14 cellular contexts compared by ENCODE assay signal in the genomic region with DNA sequence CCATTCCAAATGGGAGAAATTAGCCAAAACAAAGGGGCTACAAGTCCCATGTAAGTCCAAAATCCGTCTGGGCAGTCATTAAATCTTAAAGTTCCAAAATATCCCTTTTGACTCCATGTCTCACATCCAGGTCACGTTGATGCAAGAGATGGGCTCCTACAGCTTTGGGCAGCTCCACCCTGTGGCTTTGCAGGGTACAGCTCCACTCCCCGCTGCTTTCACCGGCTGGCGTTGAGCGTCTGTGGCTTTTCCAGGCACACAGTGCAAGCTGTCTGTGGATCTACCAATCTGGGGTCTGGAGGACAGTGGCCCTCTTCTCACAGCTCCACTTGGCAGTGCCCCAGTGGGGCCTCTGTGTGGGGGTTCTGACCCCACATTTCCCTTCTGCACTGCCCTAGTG. TPM values are rescaled to one million over a fixed set of nuclear protein-coding genes. Genes with fewer than 3 reads are reported as not detected.
DNase-seq lines count a peak whose midpoint lies in the region; ATAC-seq, FAIRE-seq and TF ChIP-seq lines count a peak whose summit lies in the region.
"Had no signal": no experiment of that assay in that cellular context is flagged by ENCODE, and none has a peak within 500 bp of the region (broad histone marks: within the 10 kb centered on the region; RNA-seq: fewer than 3 reads in every experiment).

No MANE protein-coding gene starts in this region.

- H3K4me2 ChIP-seq in keratinocyte (ENCODE audit: control insufficient read depth, extremely low read depth, insufficient read depth, low read depth, low read length) = no peak overlapping the region

- no peaks in the 10 kb centered on the region for H3K9me3 ChIP-seq in keratinocyte (ENCODE audit: control insufficient read depth, low read depth, low read length)

- H3K27me3 ChIP-seq in keratinocyte (ENCODE audit: control insufficient read depth, extremely low read depth, insufficient read depth, low read length) = no peaks in the 10 kb centered on the region
- H3K27me3 ChIP-seq: heart left ventricle had no signal

- no peak overlapping the region for H3K9ac ChIP-seq in keratinocyte (ENCODE audit: control insufficient read depth, extremely low read depth, insufficient read depth, low read length)

- H3K36me3 ChIP-seq in keratinocyte (ENCODE audit: control insufficient read depth in 2 of 2, extremely low read depth in 1 of 2, insufficient read depth in 2 of 2, low read length in 2 of 2) = no peaks in the 10 kb centered on the region
- H3K36me3 ChIP-seq: heart left ventricle had no signal

- no peak overlapping the region for H3K4me3 ChIP-seq in GM12864 (ENCODE audit: low read depth, low read length)
- no peak overlapping the region for H3K4me3 ChIP-seq in keratinocyte (ENCODE audit: control insufficient read depth in 2 of 3, extremely low read depth in 1 of 3, insufficient read depth in 2 of 3, low read depth in 1 of 3, low read length in 3 of 3)
- H3K4me3 ChIP-seq: heart left ventricle, SK-N-MC had no signal

- no peaks in the 10 kb centered on the region for H3K79me2 ChIP-seq in keratinocyte (ENCODE audit: control insufficient read depth, insufficient read depth, low read length)

- peak; percentile 71 for ATAC-seq in HG03442 (IDR thresholded peaks at IDR 0.05; ENCODE audit: unreplicated experiment)
- ATAC-seq: heart left ventricle had no signal

- peak; percentile 9 for FAIRE-seq in keratinocyte (lab: Jason Lieb, UNC)
- FAIRE-seq: G401.6 had no signal

- dilution Hi-C loops in keratinocyte (cut with MboI; ENCODE audit: extremely low pct_ligation_motif_present, low sequenced_read_pairs) = no loop called here

- H3K4me1 ChIP-seq in keratinocyte (ENCODE audit: control insufficient read depth, extremely low read depth, insufficient read depth, low read length) = peaks cover 6% of the 10 kb centered on the region
- H3K4me1 ChIP-seq: heart left ventricle had no signal

- H3K9me1 ChIP-seq in keratinocyte (ENCODE audit: control insufficient read depth, extremely low read depth, insufficient read depth, low read length) = no peaks in the 10 kb centered on the region

- DNase-seq in GM12864 (ENCODE audit: low read depth) = no peak
- peak; percentile 4 for DNase-seq in SK-N-DZ (ENCODE audit: low spot score)
- no peak for DNase-seq in keratinocyte (ENCODE audit: low read depth, low spot score)
- no peak for DNase-seq in DMS53 (lab: John Stamatoyannopoulos, UW)
- DNase-seq in middle frontal gyrus (ENCODE audit: extremely low spot score, low spot score) = no peak
- no peak for DNase-seq in stimulated activated naive CD4-positive, alpha-beta T cell (lab: John Stamatoyannopoulos, UW)
- DNase-seq: cerebellar nuclear complex, naive B cell, NCI-H1417 treated with DMSO at 0.1 percent for 48 hours, substantia nigra had no signal

- H3K27ac ChIP-seq in keratinocyte (ENCODE audit: control insufficient read depth, insufficient read depth, low read length) = no peak overlapping the region
- H3K27ac ChIP-seq: heart left ventricle, SK-N-MC had no signal

- H4K20me1 ChIP-seq in keratinocyte (ENCODE audit: control insufficient read depth, extremely low read depth, insufficient read depth, low read length) = no peaks in the 10 kb centered on the region

- TF ChIP-seq CTCF in GM12864 (IDR thresholded peaks at IDR 0.05; ENCODE audit: low read depth, low read length, missing control alignments) (peak; percentile 31), keratinocyte (optimal IDR thresholded peaks at IDR 0.05 in 1 of 3, IDR thresholded peaks at IDR 0.05 in 1 of 3, conservative IDR thresholded peaks at IDR 0.05 in 1 of 3; ENCODE audit: extremely low read depth in 1 of 3, insufficient read depth in 2 of 3, low read length in 3 of 3) (peak; percentile 25 to 46 (median 43))

- no peak overlapping the region for H2AFZ ChIP-seq in keratinocyte (ENCODE audit: control insufficient read depth, low read length)

RNA-seq across cellular contexts. Expression of gene PRG4, which starts 51.3 kb away (rescaled TPM):
- not detected in 2 replicates for polyA plus RNA-seq in SK-N-DZ (2014; cell fraction: cytosol; rRNA removed)
- polyA plus RNA-seq in SK-N-DZ (2014; cell fraction: nucleus; rRNA removed) = not detected in 2 replicates
- 0.04 to 0.05 TPM in 2 of 3 replicates, not detected in the other for polyA plus RNA-seq in keratinocyte
- polyA plus RNA-seq in keratinocyte (2011; ENCODE audit: low read depth) = not detected
- not detected in 2 replicates for polyA plus RNA-seq in keratinocyte (2011; cell fraction: cytosol; rRNA removed)
- not detected in 2 replicates for polyA plus RNA-seq in keratinocyte (2011; cell fraction: nucleus; rRNA removed)
- 0.08 TPM in 1 of 2 replicates, not detected in the other for polyA plus RNA-seq in keratinocyte (2012; ENCODE audit: low replicate concordance)
- polyA minus RNA-seq in keratinocyte = not detected in 3 replicates
- polyA minus RNA-seq in keratinocyte (2011; cell fraction: cytosol; rRNA and poly(A)+ RNA removed) = not detected
- polyA minus RNA-seq in keratinocyte (2011; cell fraction: nucleus; rRNA and poly(A)+ RNA removed) = not detected in 2 replicates
